ENCODE assay signal across 18 cellular contexts in the genomic region with DNA sequence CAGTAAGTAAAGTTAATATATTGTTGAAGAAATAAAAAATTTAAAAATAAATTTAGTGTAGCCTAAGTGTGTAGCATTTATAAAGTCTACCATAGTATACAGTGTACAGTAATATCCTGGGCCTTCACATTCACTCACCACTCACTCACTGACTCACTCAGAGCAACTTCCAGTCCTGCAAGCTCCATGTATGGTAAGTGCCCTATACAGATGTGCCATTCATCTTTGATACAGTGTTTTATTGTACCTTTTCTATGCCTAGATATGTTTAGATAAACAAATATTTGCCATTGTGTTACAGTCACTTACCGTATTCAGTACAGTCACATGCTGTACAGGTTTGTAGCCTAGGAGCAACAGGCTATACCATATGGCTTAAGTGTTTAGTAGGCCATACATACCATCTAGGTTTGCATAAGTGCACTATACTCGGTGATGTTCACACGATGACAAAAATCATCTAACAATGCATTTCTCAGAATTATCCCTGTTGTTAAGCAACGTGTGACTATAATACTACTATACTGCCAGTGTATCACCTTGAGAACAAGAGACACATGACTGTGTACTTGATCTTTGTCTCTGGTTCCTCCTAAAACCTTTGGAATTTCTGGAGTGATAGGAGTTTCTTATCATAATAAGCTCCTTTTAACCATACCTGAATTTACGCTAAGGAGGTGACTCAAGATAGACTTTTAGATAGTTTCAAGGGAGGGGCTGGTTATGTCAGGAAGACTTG. TPM values are rescaled to one million over a fixed set of nuclear protein-coding genes. Genes with fewer than 3 reads are reported as not detected.
DNase-seq lines count a peak whose midpoint lies in the region; ATAC-seq and TF ChIP-seq lines count a peak whose summit lies in the region.
"Had no signal": no experiment of that assay in that cellular context is flagged by ENCODE, and none has a peak within 500 bp of the region (broad histone marks: within the 10 kb centered on the region; RNA-seq: fewer than 3 reads in every experiment).

No MANE protein-coding gene starts in this region.

- no peaks in the 10 kb centered on the region for H3K27me3 ChIP-seq in PC-3 (ENCODE audit: low read length)

- H3K27ac ChIP-seq in PC-3 (ENCODE audit: low read length) (no peak overlapping the region), epithelial cell of prostate (peak overlapping the region; percentile 10)

- no peaks in the 10 kb centered on the region for H3F3A ChIP-seq in PC-3 (ENCODE audit: low read length, unreplicated experiment)

- H3K9me3 ChIP-seq in PC-3 (ENCODE audit: low read length) = no peaks in the 10 kb centered on the region
- no peaks in the 10 kb centered on the region for H3K9me3 ChIP-seq in mucosa of descending colon

- no peaks in the 10 kb centered on the region for H4K20me1 ChIP-seq in PC-3 (ENCODE audit: low read length)

- H3K4me1 ChIP-seq in PC-3 (ENCODE audit: insufficient read depth, low read length) = no peaks in the 10 kb centered on the region
- H3K4me1 ChIP-seq in mucosa of descending colon (ENCODE audit: low read depth) = peaks cover 27% of the 10 kb centered on the region

- no peaks in the 10 kb centered on the region for H3K79me2 ChIP-seq in PC-3 (ENCODE audit: low read length)

- no TSS peak for BruUV-seq in PC-3 (replicated peaks; lab: Mats Ljungman, UMichigan)

- H3K9ac ChIP-seq in PC-3 (ENCODE audit: low read length) = no peak overlapping the region

- POLR2A ChIA-PET in PC-3 (lab: Charles Lee; ENCODE audit: unreplicated experiment) = no interaction called here

- DNase-seq in ELR (ENCODE audit: low read depth) = peak; percentile 32
- DNase-seq in PC-3 = peak; percentile 48
- no peak for DNase-seq in epithelial cell of prostate (ENCODE audit: low read depth, low spot score)
- DNase-seq in mucosa of descending colon = no peak
- DNase-seq in dedifferentiated amniotic fluid mesenchymal stem cell (ENCODE audit: extremely low spot score) = no peak
- no peak for DNase-seq in cerebellar nuclear complex (lab: John Stamatoyannopoulos, UW)
- DNase-seq: 8988T; ACHN; C1 segment of cervical spinal cord; Calu3; CD4-positive, alpha-beta T cell; DMS153; DMS79 treated with DMSO at 0.1 percent for 48 hours; EL; GDM1; HCEC 1CT had no signal

- TF ChIP-seq CTCF in PC-3 (conservative IDR thresholded peaks at IDR 0.05; ENCODE audit: low read depth, low read length) (no peak), mucosa of descending colon (IDR thresholded peaks at IDR 0.05) (no peak)

- intact Hi-C loops in PC-3 (cut with micrococcal nuclease) (no loop called here), mucosa of descending colon (cut with DNase I, micrococcal nuclease) (no loop called here)

- no peak overlapping the region for H3K4me2 ChIP-seq in PC-3 (ENCODE audit: low read length)

- no peak overlapping the region for H2AFZ ChIP-seq in PC-3 (ENCODE audit: low read length)

- CTCF ChIA-PET in PC-3 (lab: Charles Lee) = no interaction called here

- no peaks in the 10 kb centered on the region for H3K9me2 ChIP-seq in PC-3 (replicated peaks; ENCODE audit: low read length)

- ATAC-seq in PC-3 (no peak; the same call in 1 of the 2 replicates), mucosa of descending colon (peak; percentile 77), HG03571 (IDR thresholded peaks at IDR 0.05; ENCODE audit: unreplicated experiment) (no peak)

- H3K36me3 ChIP-seq in PC-3 (ENCODE audit: low read depth, low read length) (no peaks in the 10 kb centered on the region), mucosa of descending colon (ENCODE audit: low read depth) (no peaks in the 10 kb centered on the region)

- H3K4me3 ChIP-seq in PC-3 (ENCODE audit: low read length) (no peak overlapping the region), mucosa of descending colon (no peak overlapping the region)

RNA-seq across cellular contexts. Expression of a gene that starts 25.8 kb away (rescaled TPM):
- 39.0 and 46.0 TPM in 2 replicates for total RNA-seq in PC-3 (2014; rRNA removed)
- 100 to 1,000 TPM in 2 of 3 donors, 10 to 100 TPM in 1; 73.0 to 117 (median 109) TPM for total RNA-seq in mucosa of descending colon

RNA-seq across cellular contexts. Expression of a gene that starts 25.8 kb away (rescaled TPM):
- total RNA-seq in PC-3 (2014; rRNA removed) = 4.8 and 6.3 TPM in 2 replicates
- 10 to 100 TPM in 2 of 3 donors, 1 to 10 TPM in 1; 8.6 to 27.0 (median 24.8) TPM for total RNA-seq in mucosa of descending colon
- total RNA-seq: B cell; CD4-positive, alpha-beta T cell had no signal

Comparison
In these comparisons a context has a peak if more than half of its experiments do, and no peak if none do; other contexts are left out.
1. DNase-seq: peak in ELR (single experiment) and PC-3 (single experiment); none in epithelial cell of prostate (single experiment), mucosa of descending colon (0 of 3), dedifferentiated amniotic fluid mesenchymal stem cell (single experiment) and cerebellar nuclear complex (0 of 2).